21 cellular contexts compared by ENCODE assay signal in the genomic region with DNA sequence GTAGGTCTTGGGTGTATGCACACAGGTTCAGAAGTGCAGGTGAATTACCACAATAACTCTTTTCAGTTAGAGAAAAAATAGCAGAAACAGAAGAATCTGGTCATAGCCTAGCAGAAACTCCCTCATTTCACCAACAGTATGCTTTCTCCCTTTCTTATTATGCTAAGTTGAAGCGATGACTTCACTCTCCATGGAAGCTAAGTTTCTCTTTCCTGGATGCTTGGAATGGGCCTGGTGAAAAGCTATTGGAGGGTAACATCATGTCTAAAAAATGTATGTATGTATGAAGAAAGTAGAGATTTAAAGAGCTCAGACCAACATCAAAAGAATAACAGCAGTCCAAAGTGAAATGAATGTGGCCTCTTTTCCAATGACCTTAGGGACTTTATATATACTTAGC.
"Had no signal": no experiment of that assay in that cellular context is flagged by ENCODE, and none has a peak within 500 bp of the region (broad histone marks: within the 10 kb centered on the region; RNA-seq: fewer than 3 reads in every experiment).

No MANE protein-coding gene starts in this region.

- DNase-seq: activated CD4-positive, alpha-beta T cell treated with anti-CD3 and anti-CD28 coated beads, Interleukin-2, amount 10 ng/mL, durations not matched to agents 24 days and 14 days; activated CD8-positive, alpha-beta T cell treated with anti-CD3 and anti-CD28 coated beads, Interleukin-2, amount 10 ng/mL, durations not matched to agents 7 days and 5 days; activated naive CD4-positive, alpha-beta T cell treated with anti-CD3 and anti-CD28 coated beads for 36 hours; activated naive CD8-positive, alpha-beta T cell treated with anti-CD3 and anti-CD28 coated beads, Interleukin-2, amount 50 U/mL, for 24 hours; activated T-cell treated with anti-CD3 and anti-CD28 coated beads, Interleukin-2, amount 50 U/mL, for 24 hours; erythroblast; kidney; left ventricle myocardium inferior; mammary epithelial cell; mucosa of descending colon; naive thymus-derived CD4-positive, alpha-beta T cell; ovary; psoas muscle; right cardiac atrium; T-helper 1 cell; T-helper 9 cell had no signal

- H3K27me3 ChIP-seq: ascending aorta, cardiac muscle cell, neural progenitor cell, ovary, tibial nerve had no signal

- H3K36me3 ChIP-seq: ascending aorta, cardiac muscle cell, left ventricle myocardium inferior, neural progenitor cell, ovary, tibial nerve had no signal

- H3K9ac ChIP-seq: neural progenitor cell had no signal

- H3K27ac ChIP-seq: ascending aorta, cardiac muscle cell, left ventricle myocardium inferior, neural progenitor cell, ovary, psoas muscle, skin epidermis, tibial nerve had no signal

- H3K4me3 ChIP-seq: ascending aorta, cardiac muscle cell, left ventricle myocardium inferior, mucosa of descending colon, neural progenitor cell, ovary, psoas muscle, skin epidermis, tibial nerve had no signal

- H3K9me3 ChIP-seq: ascending aorta, left ventricle myocardium inferior, mucosa of descending colon, ovary, psoas muscle, tibial nerve had no signal
